Comparison of ENCODE assay signal across 10 cellular contexts in the genomic region with DNA sequence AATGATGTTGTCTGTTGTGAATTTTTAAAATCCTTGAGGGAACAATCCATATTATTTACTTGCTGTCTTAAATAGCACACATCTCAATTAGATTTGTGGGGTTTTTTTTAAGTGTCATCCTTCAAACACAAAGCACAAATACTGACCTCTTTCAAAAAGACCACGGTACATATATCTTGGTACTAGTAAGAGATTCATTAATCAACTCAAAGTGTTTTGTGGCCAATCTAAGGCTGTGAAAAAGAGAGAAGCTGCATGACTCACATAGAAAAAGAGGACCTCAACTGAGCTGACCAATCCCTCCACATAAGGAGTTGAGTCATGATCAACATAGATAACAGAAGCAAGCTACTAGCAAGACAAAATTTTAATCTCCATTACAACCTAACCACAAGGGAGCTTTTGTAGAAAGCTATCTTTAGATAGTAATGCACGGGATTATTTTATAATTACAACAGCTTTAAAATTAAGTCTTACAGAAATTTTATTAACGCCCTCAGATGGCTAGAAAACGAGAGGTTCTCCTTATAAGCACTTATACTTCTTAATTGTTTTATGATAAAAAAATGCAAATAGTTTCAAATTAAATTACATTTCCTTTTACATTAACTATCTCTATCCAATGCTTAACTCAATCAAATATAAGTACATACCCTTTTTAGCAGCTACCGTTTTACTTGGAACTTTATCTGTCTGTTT.
DNase-seq lines count a peak whose midpoint lies in the region; ATAC-seq and TF ChIP-seq lines count a peak whose summit lies in the region.
"Had no signal": no experiment of that assay in that cellular context is flagged by ENCODE, and none has a peak within 500 bp of the region (broad histone marks: within the 10 kb centered on the region; RNA-seq: fewer than 3 reads in every experiment).

No MANE protein-coding gene starts in this region.

- H3K27me3 ChIP-seq in heart left ventricle = no peaks in the 10 kb centered on the region

- peak overlapping the region; percentile 28 for H3K27ac Mint-ChIP-seq in activated CD4-positive, alpha-beta memory T cell treated with anti-CD3 and anti-CD28 coated beads for 36 hours
- H3K27ac Mint-ChIP-seq in activated CD4-positive, alpha-beta memory T cell treated with anti-CD3 and anti-CD28 coated beads, Interleukin-2, amount 10 ng/mL, durations not matched to agents 7 days and 5 days = no peak overlapping the region
- H3K27ac Mint-ChIP-seq in stimulated activated naive CD8-positive, alpha-beta T cell treated with anti-CD3 and anti-CD28 coated beads, Interleukin-15, amount 100 ng/mL, for 72 hours = no peak overlapping the region

- H3K27ac ChIP-seq in heart left ventricle = peak overlapping the region; percentile 8 to 69 (median 48)
- H3K27ac ChIP-seq: epithelial cell of prostate had no signal

- peaks cover 21% of the 10 kb centered on the region for H3K36me3 Mint-ChIP-seq in activated CD4-positive, alpha-beta memory T cell treated with anti-CD3 and anti-CD28 coated beads for 36 hours
- H3K36me3 Mint-ChIP-seq in activated CD4-positive, alpha-beta memory T cell treated with anti-CD3 and anti-CD28 coated beads, Interleukin-2, amount 10 ng/mL, durations not matched to agents 7 days and 5 days (ENCODE audit: low read depth) = peaks cover 56% of the 10 kb centered on the region

- no peak for TF ChIP-seq CTCF in heart left ventricle (IDR thresholded peaks at IDR 0.05)

- peak; percentile 40 to 73 (median 68) for ATAC-seq in heart left ventricle
- peak; percentile 93 for ATAC-seq in stimulated activated naive CD8-positive, alpha-beta T cell treated with anti-CD3 and anti-CD28 coated beads, Interleukin-15, amount 100 ng/mL, for 72 hours
- no peak for ATAC-seq in HG02852 (IDR thresholded peaks at IDR 0.05; ENCODE audit: unreplicated experiment)

- peaks cover 0 to 22% (median 13%) of the 10 kb centered on the region in 12 donors for H3K4me1 ChIP-seq in heart left ventricle

- POLR2A ChIA-PET in activated CD4-positive, alpha-beta memory T cell treated with anti-CD3 and anti-CD28 coated beads for 36 hours (lab: Charles Lee) = no interaction called here
- POLR2A ChIA-PET in activated CD4-positive, alpha-beta memory T cell treated with anti-CD3 and anti-CD28 coated beads, Interleukin-2, amount 10 ng/mL, durations not matched to agents 7 days and 5 days (lab: Charles Lee) = no interaction called here

- H3K4me1 Mint-ChIP-seq in activated CD4-positive, alpha-beta memory T cell treated with anti-CD3 and anti-CD28 coated beads for 36 hours (ENCODE audit: low read depth) = peaks cover 4% of the 10 kb centered on the region
- H3K4me1 Mint-ChIP-seq in activated CD4-positive, alpha-beta memory T cell treated with anti-CD3 and anti-CD28 coated beads, Interleukin-2, amount 10 ng/mL, durations not matched to agents 7 days and 5 days = peaks cover 8% of the 10 kb centered on the region
- H3K4me1 Mint-ChIP-seq in stimulated activated naive CD8-positive, alpha-beta T cell treated with anti-CD3 and anti-CD28 coated beads, Interleukin-15, amount 100 ng/mL, for 72 hours = peaks cover 5% of the 10 kb centered on the region
- H3K4me1 Mint-ChIP-seq: B cell had no signal

- intact Hi-C loops in activated CD4-positive, alpha-beta memory T cell treated with anti-CD3 and anti-CD28 coated beads for 36 hours (cut with micrococcal nuclease) = no loop called here
- intact Hi-C loops in heart left ventricle (cut with DNase I) = no loop called here

- TF ChIP-seq POLR2A in heart left ventricle (IDR thresholded peaks at IDR 0.05) = no peak

- CTCF ChIA-PET in activated CD4-positive, alpha-beta memory T cell treated with anti-CD3 and anti-CD28 coated beads for 36 hours (lab: Charles Lee) = interaction anchor here (1.1 to 1.5 kb wide), 3 partner anchors 8 to 44 kb away, joined by 3 to 8 read pairs (median 5); no protein-coding TSS in a partner anchor
- CTCF ChIA-PET in activated CD4-positive, alpha-beta memory T cell treated with anti-CD3 and anti-CD28 coated beads, Interleukin-2, amount 10 ng/mL, durations not matched to agents 7 days and 5 days (lab: Charles Lee) = interaction anchor here (4.4 kb wide), 1 partner anchor 10 kb away, joined by 26 read pairs; no protein-coding TSS in a partner anchor

- WGBS in heart left ventricle, 4 donors = 49 to 56% (median 50%) methylated on average over 5 of the region's 5 CpGs

- H3K9me3 Mint-ChIP-seq in activated CD4-positive, alpha-beta memory T cell treated with anti-CD3 and anti-CD28 coated beads for 36 hours = no peaks in the 10 kb centered on the region
- no peaks in the 10 kb centered on the region for H3K9me3 Mint-ChIP-seq in activated CD4-positive, alpha-beta memory T cell treated with anti-CD3 and anti-CD28 coated beads, Interleukin-2, amount 10 ng/mL, durations not matched to agents 7 days and 5 days
- no peaks in the 10 kb centered on the region for H3K9me3 Mint-ChIP-seq in stimulated activated naive CD8-positive, alpha-beta T cell treated with anti-CD3 and anti-CD28 coated beads, Interleukin-15, amount 100 ng/mL, for 72 hours

- H3K36me3 ChIP-seq in heart left ventricle = peaks cover 0 to 95% (median 74%) of the 10 kb centered on the region in 9 donors

- H3K4me3 ChIP-seq in heart left ventricle = no peak overlapping the region

- no peak for DNase-seq in activated CD4-positive, alpha-beta memory T cell treated with anti-CD3 and anti-CD28 coated beads for 36 hours
- DNase-seq in activated CD4-positive, alpha-beta memory T cell treated with anti-CD3 and anti-CD28 coated beads, Interleukin-2, amount 10 ng/mL, durations not matched to agents 7 days and 5 days = no peak
- DNase-seq in SIG-M5 treated with dmso at 0.1 percent for 504 hours (lab: John Stamatoyannopoulos, UW; ENCODE audit: unreplicated experiment) = peak; percentile 90
- no peak for DNase-seq in heart left ventricle
- DNase-seq in stimulated activated naive CD8-positive, alpha-beta T cell treated with anti-CD3 and anti-CD28 coated beads, Interleukin-15, amount 100 ng/mL, for 72 hours = no peak
- DNase-seq in SW480 (ENCODE audit: low spot score) = no peak
- DNase-seq in activated gamma-delta T cell (lab: John Stamatoyannopoulos, UW) = no peak

- no peak overlapping the region for H3K4me3 Mint-ChIP-seq in activated CD4-positive, alpha-beta memory T cell treated with anti-CD3 and anti-CD28 coated beads for 36 hours
- no peak overlapping the region for H3K4me3 Mint-ChIP-seq in activated CD4-positive, alpha-beta memory T cell treated with anti-CD3 and anti-CD28 coated beads, Interleukin-2, amount 10 ng/mL, durations not matched to agents 7 days and 5 days
- H3K4me3 Mint-ChIP-seq in stimulated activated naive CD8-positive, alpha-beta T cell treated with anti-CD3 and anti-CD28 coated beads, Interleukin-15, amount 100 ng/mL, for 72 hours = no peak overlapping the region
- H3K4me3 Mint-ChIP-seq: B cell had no signal

- no peaks in the 10 kb centered on the region for H3K27me3 Mint-ChIP-seq in activated CD4-positive, alpha-beta memory T cell treated with anti-CD3 and anti-CD28 coated beads for 36 hours
- H3K27me3 Mint-ChIP-seq in activated CD4-positive, alpha-beta memory T cell treated with anti-CD3 and anti-CD28 coated beads, Interleukin-2, amount 10 ng/mL, durations not matched to agents 7 days and 5 days = no peaks in the 10 kb centered on the region
- H3K27me3 Mint-ChIP-seq in stimulated activated naive CD8-positive, alpha-beta T cell treated with anti-CD3 and anti-CD28 coated beads, Interleukin-15, amount 100 ng/mL, for 72 hours = no peaks in the 10 kb centered on the region
- H3K27me3 Mint-ChIP-seq: B cell had no signal

- no peaks in the 10 kb centered on the region for H3K9me3 ChIP-seq in heart left ventricle
